In genomic region chr7:140707132-140707531, GRCh38 we compare ENCODE assay signal across 1 cellular context.
TF ChIP-seq lines count a peak whose summit lies in the region.

No MANE protein-coding gene starts in this region.

TF ChIP-seq in HepG2, 621 proteins besides CTCF, POLR2A, EP300 and RAD21:
- TF ChIP-seq ZNF496 (CRISPR knock-in tag; IDR thresholded peaks at IDR 0.05; ENCODE audit: insufficient replicate concordance) = no peak
- peak; percentile 51; the same call in 1 of the 2 replicates for TF ChIP-seq HNF4G (IDR thresholded peaks at IDR 0.05; ENCODE audit: borderline replicate concordance, low read depth, low read length)
- TF ChIP-seq HNF4G (CRISPR knock-in tag; IDR thresholded peaks at IDR 0.05; ENCODE audit: borderline replicate concordance, low read depth) = no peak
- 0 out of 4 replicates have a peak, but pooled peaks of 1 of the 2 experiments have one; percentile 16 for TF ChIP-seq NR2F1 (CRISPR knock-in tag; IDR thresholded peaks at IDR 0.05)
- no peak for TF ChIP-seq NAIF1 (CRISPR knock-in tag; IDR thresholded peaks at IDR 0.05; ENCODE audit: borderline replicate concordance)
- no peak for TF ChIP-seq ZNF543 (CRISPR knock-in tag; IDR thresholded peaks at IDR 0.05)
- TF ChIP-seq HNF4A (CRISPR knock-in tag; IDR thresholded peaks at IDR 0.05) = peak; percentile 46
- TF ChIP-seq, protein P1, sequence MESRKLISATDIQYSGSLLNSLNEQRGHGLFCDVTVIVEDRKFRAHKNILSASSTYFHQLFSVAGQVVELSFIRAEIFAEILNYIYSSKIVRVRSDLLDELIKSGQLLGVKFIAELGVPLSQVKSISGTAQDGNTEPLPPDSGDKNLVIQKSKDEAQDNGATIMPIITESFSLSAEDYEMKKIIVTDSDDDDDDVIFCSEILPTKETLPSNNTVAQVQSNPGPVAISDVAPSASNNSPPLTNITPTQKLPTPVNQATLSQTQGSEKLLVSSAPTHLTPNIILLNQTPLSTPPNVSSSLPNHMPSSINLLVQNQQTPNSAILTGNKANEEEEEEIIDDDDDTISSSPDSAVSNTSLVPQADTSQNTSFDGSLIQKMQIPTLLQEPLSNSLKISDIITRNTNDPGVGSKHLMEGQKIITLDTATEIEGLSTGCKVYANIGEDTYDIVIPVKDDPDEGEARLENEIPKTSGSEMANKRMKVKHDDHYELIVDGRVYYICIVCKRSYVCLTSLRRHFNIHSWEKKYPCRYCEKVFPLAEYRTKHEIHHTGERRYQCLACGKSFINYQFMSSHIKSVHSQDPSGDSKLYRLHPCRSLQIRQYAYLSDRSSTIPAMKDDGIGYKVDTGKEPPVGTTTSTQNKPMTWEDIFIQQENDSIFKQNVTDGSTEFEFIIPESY (CRISPR knock-in tag; IDR thresholded peaks at IDR 0.05) = 0 out of 2 replicates have a peak, but pooled peaks have one; percentile 20
- peak; percentile 42 for TF ChIP-seq RBM22 (optimal IDR thresholded peaks at IDR 0.05; ENCODE audit: low read length)
- TF ChIP-seq NCOA5 (CRISPR knock-in tag; IDR thresholded peaks at IDR 0.05) = no peak
- peak; percentile 12; the same call in 1 of the 2 replicates for TF ChIP-seq ZNF768 (CRISPR knock-in tag; IDR thresholded peaks at IDR 0.05)
- peak; percentile 46; the same call in 1 of the 2 replicates for TF ChIP-seq NR2C2 (CRISPR knock-in tag; IDR thresholded peaks at IDR 0.05; ENCODE audit: borderline replicate concordance)
